In the genomic region with DNA sequence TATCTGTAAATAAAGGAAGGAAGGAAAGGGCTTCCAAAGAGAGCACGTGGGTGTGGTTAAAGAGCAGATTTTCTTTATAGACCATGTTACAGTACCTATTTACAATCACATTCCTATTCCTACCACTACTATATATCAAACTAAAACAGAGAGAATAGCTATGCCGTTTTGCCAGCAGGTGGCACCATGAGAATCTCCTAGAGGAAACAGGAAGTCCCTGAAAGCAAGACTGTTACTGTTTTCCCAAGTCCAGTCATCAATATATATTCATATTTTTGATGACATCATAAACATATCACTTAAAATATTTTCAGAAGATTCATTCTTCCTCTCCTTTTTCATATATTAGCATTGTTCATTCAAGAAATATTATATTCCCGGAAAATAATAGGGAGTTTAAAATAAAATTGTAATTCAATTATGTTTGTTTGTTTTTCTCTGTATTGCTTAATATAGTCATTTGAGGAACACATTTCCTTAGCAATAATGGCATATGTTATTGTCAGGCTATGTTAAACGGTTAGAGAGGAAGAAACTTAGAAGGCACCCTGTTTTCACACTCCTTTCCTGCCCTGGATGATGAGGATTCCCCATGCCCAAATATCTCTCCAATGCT, we compare ENCODE assay signal across 8 cellular contexts. TPM values are rescaled to one million over a fixed set of nuclear protein-coding genes. Genes with fewer than 3 reads are reported as not detected.
DNase-seq lines count a peak whose midpoint lies in the region; ATAC-seq and TF ChIP-seq lines count a peak whose summit lies in the region.

No MANE protein-coding gene starts in this region.

- H3K27me3 ChIP-seq in cardiac muscle cell = no peaks in the 10 kb centered on the region

- peak; percentile 84 for DNase-seq in EL
- peak; percentile 66 for DNase-seq in LoVo (ENCODE audit: low spot score)
- peak; percentile 70 for DNase-seq in RWPE1 (ENCODE audit: low spot score)
- DNase-seq in activated naive CD4-positive, alpha-beta T cell treated with anti-CD3 and anti-CD28 coated beads, Interleukin-2, amount 50 U/mL, for 16 hours = peak; percentile 48
- peak; percentile 71 to 84 for DNase-seq in cardiac muscle cell (ENCODE audit: low read depth in 1 of 2, low spot score in 1 of 2)
- peak; percentile 78 for DNase-seq in renal cortical epithelial cell (ENCODE audit: low read depth)

- no peak overlapping the region for H3K4me3 ChIP-seq in cardiac muscle cell

- CTCF ChIA-PET in RWPE1 (lab: Yijun Ruan, JAX) = interaction anchor here (0.6 to 1.4 kb wide), 8 partner anchors 22 to 462 kb away, joined by 3 to 10 read pairs (median 4); no protein-coding TSS in a partner anchor

- no peaks in the 10 kb centered on the region for H3K36me3 ChIP-seq in cardiac muscle cell

- ATAC-seq in GM21737 (IDR thresholded peaks at IDR 0.05; ENCODE audit: unreplicated experiment) (peak; percentile 71), HG03045 (IDR thresholded peaks at IDR 0.05; ENCODE audit: unreplicated experiment) (no peak)

- H3K27ac ChIP-seq in RWPE1 (no peak overlapping the region), cardiac muscle cell (no peak overlapping the region)

- H3K4me1 ChIP-seq in cardiac muscle cell (ENCODE audit: low read depth) = no peaks in the 10 kb centered on the region

- H3K9me3 ChIP-seq in cardiac muscle cell (ENCODE audit: low read depth) = no peaks in the 10 kb centered on the region

- POLR2A ChIA-PET in RWPE1 (lab: Yijun Ruan, JAX; ENCODE audit: low non-redundant PET) = no interaction called here

- TF ChIP-seq CTCF in RWPE1 (conservative IDR thresholded peaks at IDR 0.05; ENCODE audit: low read depth) (peak; percentile 81), cardiac muscle cell (IDR thresholded peaks at IDR 0.05; ENCODE audit: low read depth, low read length) (peak; percentile 84)

RNA-seq across cellular contexts. Expression of gene CCDC190, which starts 6.6 kb away (rescaled TPM):
- not detected in 2 replicates for total RNA-seq in cardiac muscle cell
- not detected in 2 replicates for polyA plus RNA-seq in cardiac muscle cell
- total RNA-seq in renal cortical epithelial cell = not detected in 2 replicates
